In genomic region chr6:124823240-124824105, GRCh38 we compare ENCODE assay signal across 13 cellular contexts.
DNase-seq lines count a peak whose midpoint lies in the region; ATAC-seq and TF ChIP-seq lines count a peak whose summit lies in the region.
"Had no signal": no experiment of that assay in that cellular context is flagged by ENCODE, and none has a peak within 500 bp of the region (broad histone marks: within the 10 kb centered on the region; RNA-seq: fewer than 3 reads in every experiment).

No MANE protein-coding gene starts in this region.

- no peak for TF ChIP-seq RAD21 in IMR-90 (IDR thresholded peaks at IDR 0.05; ENCODE audit: low read length)

- no peaks in the 10 kb centered on the region for H3K27me3 ChIP-seq in IMR-90 (ENCODE audit: control insufficient read depth, insufficient read depth, low read length)
- no peaks in the 10 kb centered on the region for H3K27me3 ChIP-seq in rectal smooth muscle tissue (ENCODE audit: control insufficient read depth, insufficient read depth, low read length)

- in situ Hi-C loops in IMR-90 (cut with MboI; ENCODE audit: low sequenced_read_pairs), result no loop called here

- dilution Hi-C loops in IMR-90 (cut with HindIII; ENCODE audit: low sequenced_read_pairs, unreplicated experiment), result no loop called here

- H3K4me3 ChIP-seq in IMR-90 (ENCODE audit: insufficient read depth, low read depth, low read length) (no peak overlapping the region), fibroblast of pulmonary artery (replicated peaks; ENCODE audit: low read depth, low read length) (no peak overlapping the region), rectal smooth muscle tissue (ENCODE audit: low read length) (no peak overlapping the region), foreskin fibroblast (ENCODE audit: low read depth in 1 of 2, low read length in 2 of 2) (no peak overlapping the region)
- H3K4me3 ChIP-seq: SJSA1 had no signal

- H3K79me1 ChIP-seq in IMR-90 (ENCODE audit: low read depth in 1 of 2, low read length in 2 of 2), result no peaks in the 10 kb centered on the region

- H3K23ac ChIP-seq in IMR-90 (ENCODE audit: low read depth, low read length), result no peak overlapping the region; the same call in 1 of the 2 replicates

- no peak for TF ChIP-seq POLR2A in IMR-90 (IDR thresholded peaks at IDR 0.05; ENCODE audit: low read depth, low read length)

- peak overlapping the region; percentile 34; the same call in 1 of the 2 replicates for H3K4me2 ChIP-seq in IMR-90 (ENCODE audit: low read depth, low read length)

- no peaks in the 10 kb centered on the region for H3K9me3 ChIP-seq in IMR-90 (ENCODE audit: control insufficient read depth, insufficient read depth, low read length)
- H3K9me3 ChIP-seq: BE2C, SJSA1 had no signal

- peak; percentile 84 for ATAC-seq in IMR-90 (ENCODE audit: low read depth)
- ATAC-seq in HG03159 (IDR thresholded peaks at IDR 0.05; ENCODE audit: unreplicated experiment), result no peak

- no peak overlapping the region for H3K56ac ChIP-seq in IMR-90 (ENCODE audit: extremely low read depth, insufficient read depth, low read length)

- CTCF ChIA-PET in IMR-90 (lab: Yijun Ruan, JAX), result interaction anchor here (0.7 kb wide), 1 partner anchor 7 kb away, joined by 7 read pairs; no protein-coding TSS in a partner anchor

- H3K27ac ChIP-seq in IMR-90 (ENCODE audit: insufficient read depth, low read length), result no peak overlapping the region
- H3K27ac ChIP-seq in rectal smooth muscle tissue (ENCODE audit: low read depth, low read length), result peak overlapping the region; percentile 68
- H3K27ac ChIP-seq: SJSA1 had no signal

- BruUV-seq in IMR-90 (replicated peaks; lab: Mats Ljungman, UMichigan), result no TSS peak

- no peak overlapping the region for H3K18ac ChIP-seq in IMR-90 (ENCODE audit: low read depth, low read length)

- H3K14ac ChIP-seq in IMR-90 (replicated peaks; ENCODE audit: low read depth, low read length), result no peak overlapping the region

- H3K9me1 ChIP-seq in IMR-90 (ENCODE audit: insufficient read depth, low read length), result peaks cover 5% of the 10 kb centered on the region; the same call in 1 of the 2 replicates

- H3K9ac ChIP-seq in IMR-90 (ENCODE audit: low read depth, low read length), result no peak overlapping the region
- H3K9ac ChIP-seq in rectal smooth muscle tissue (ENCODE audit: low read length), result no peak overlapping the region

- WGBS in IMR-90 (ENCODE audit: extremely low coverage in 2 of 2, insufficient read length in 1 of 2), 2 experiments, result 18% methylated on average over 2 of the region's 14 CpGs; no CpG with 5 or more reads in 1 of the 2 experiments

- H4K5ac ChIP-seq in IMR-90 (ENCODE audit: low read depth, low read length), result no peak overlapping the region

- no peak overlapping the region for H4K8ac ChIP-seq in IMR-90 (ENCODE audit: low read depth in 2 of 2, low read length in 2 of 2)

- H2BK20ac ChIP-seq in IMR-90 (ENCODE audit: low read depth, low read length), result no peak overlapping the region

- H3K36me3 ChIP-seq in IMR-90 (ENCODE audit: control insufficient read depth, insufficient read depth, low read length), result no peaks in the 10 kb centered on the region
- H3K36me3 ChIP-seq in rectal smooth muscle tissue (ENCODE audit: control insufficient read depth, insufficient read depth, low read length), result no peaks in the 10 kb centered on the region
- H3K36me3 ChIP-seq: BE2C, SJSA1 had no signal

- peak overlapping the region; percentile 61 for H2AK9ac ChIP-seq in IMR-90 (replicated peaks; ENCODE audit: low read depth, low read length, poor library complexity)

- no peak overlapping the region for H2AK5ac ChIP-seq in IMR-90 (ENCODE audit: low read depth, low read length)

- DNase-seq in IMR-90 (peak; percentile 11), NCI-H1105 treated with DMSO at 0.1 percent for 48 hours (lab: John Stamatoyannopoulos, UW) (peak; percentile 33), fibroblast of pulmonary artery (ENCODE audit: low read depth) (peak; percentile 3), AG08395 (ENCODE audit: low spot score) (no peak), foreskin fibroblast (no peak)
- DNase-seq: BE2C, Kasumi-1, NCI-H1436 treated with DMSO at 0.1 percent for 48 hours, NCI-H2107, RPMI8226 had no signal

- H3K4me1 ChIP-seq in IMR-90 (ENCODE audit: control insufficient read depth, insufficient read depth, low read length), result peaks cover 2% of the 10 kb centered on the region; the same call in 1 of the 2 replicates
- peaks cover 11% of the 10 kb centered on the region for H3K4me1 ChIP-seq in rectal smooth muscle tissue (ENCODE audit: control insufficient read depth, insufficient read depth, low read length)
- H3K4me1 ChIP-seq: BE2C, SJSA1 had no signal

- no peak overlapping the region for H3K4ac ChIP-seq in IMR-90 (ENCODE audit: low read depth, low read length)

- H2BK15ac ChIP-seq in IMR-90 (ENCODE audit: low read depth, low read length), result no peak overlapping the region

- no peak overlapping the region for H4K91ac ChIP-seq in IMR-90 (ENCODE audit: insufficient read depth, low read depth, low read length)

- H2BK5ac ChIP-seq in IMR-90 (ENCODE audit: low read depth, low read length, poor library complexity, severe bottlenecking), result no peak overlapping the region

- H2AFZ ChIP-seq in IMR-90 (replicated peaks; ENCODE audit: low read length, poor library complexity), result peak overlapping the region; percentile 59

- no peak for TF ChIP-seq CTCF in IMR-90 (conservative IDR thresholded peaks at IDR 0.05; ENCODE audit: low read depth, low read length)
- TF ChIP-seq CTCF in fibroblast of pulmonary artery (IDR thresholded peaks at IDR 0.05; ENCODE audit: low read length, missing control alignments), result no peak
- no peak for TF ChIP-seq CTCF in foreskin fibroblast (IDR thresholded peaks at IDR 0.05; ENCODE audit: low read depth, low read length)

- POLR2A ChIA-PET in IMR-90 (lab: Charles Lee; ENCODE audit: unreplicated experiment), result no interaction called here

- intact Hi-C loops in IMR-90 (cut with micrococcal nuclease), result no loop called here

- no peak overlapping the region for H2BK120ac ChIP-seq in IMR-90 (ENCODE audit: low read depth, low read length)

- H4K20me1 ChIP-seq in IMR-90 (ENCODE audit: insufficient read depth, low read length), result no peaks in the 10 kb centered on the region

TF ChIP-seq in IMR-90, 13 proteins besides CTCF, POLR2A, EP300 and RAD21:
- TF ChIP-seq USF2 (IDR thresholded peaks at IDR 0.05; ENCODE audit: low read depth, low read length) (no peak), NFE2L2 (IDR thresholded peaks at IDR 0.05; ENCODE audit: low read depth, low read length) (no peak), CEBPB (IDR thresholded peaks at IDR 0.05; ENCODE audit: low read depth, low read length) (no peak), MAFK (IDR thresholded peaks at IDR 0.05; ENCODE audit: low read depth, low read length) (no peak), MXI1 (IDR thresholded peaks at IDR 0.05; ENCODE audit: borderline replicate concordance, low read depth, low read length) (no peak), SMC3 (IDR thresholded peaks at IDR 0.05; ENCODE audit: low read depth, low read length) (no peak)
TF ChIP-seq in IMR-90: peak in this region for 0.

Comparison
In these comparisons a context has a peak if more than half of its experiments do, and no peak if none do; other contexts are left out.
1. DNase-seq: peak in IMR-90 (single experiment), NCI-H1105 treated with DMSO at 0.1 percent for 48 hours (single experiment) and fibroblast of pulmonary artery (single experiment); none in AG08395 (single experiment) and foreskin fibroblast (0 of 2).